10 cellular contexts compared by ENCODE assay signal in the genomic region with DNA sequence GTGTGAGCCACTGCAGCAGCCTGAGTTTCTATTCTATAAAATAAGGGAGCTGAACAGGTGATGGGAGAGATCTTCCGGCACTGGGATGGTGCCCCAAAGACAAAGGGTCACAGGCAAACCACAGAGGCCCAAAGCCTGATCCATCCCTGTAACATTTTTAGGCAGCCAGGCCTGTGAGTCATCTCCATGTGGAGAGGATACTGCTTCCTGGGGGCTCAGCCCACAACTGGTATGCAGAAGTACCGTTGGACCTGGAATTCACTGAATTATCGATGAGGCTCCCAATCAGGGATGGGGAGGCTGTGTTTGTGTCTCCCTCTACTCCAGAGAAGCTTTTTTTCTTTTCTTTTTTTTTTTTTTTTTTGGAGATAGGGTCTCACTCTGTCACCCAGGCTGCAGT. TPM values are rescaled to one million over a fixed set of nuclear protein-coding genes. Genes with fewer than 3 reads are reported as not detected.
DNase-seq lines count a peak whose midpoint lies in the region; ATAC-seq, FAIRE-seq and TF ChIP-seq lines count a peak whose summit lies in the region.
"Had no signal": no experiment of that assay in that cellular context is flagged by ENCODE, and none has a peak within 500 bp of the region (broad histone marks: within the 10 kb centered on the region; RNA-seq: fewer than 3 reads in every experiment).

No MANE protein-coding gene starts in this region.

- H3K4me1 ChIP-seq in A549, result peaks cover 80% of the 10 kb centered on the region

- FAIRE-seq in A549 (lab: Jason Lieb, UNC), result no peak

- DNase-seq in A549 (ENCODE audit: low read depth in 1 of 2, low spot score in 1 of 2), result peak; percentile 28 to 50
- peak; percentile 19 to 51 for DNase-seq in Kasumi-1 (lab: John Stamatoyannopoulos, UW)
- DNase-seq in astrocyte of the spinal cord (ENCODE audit: low read depth, low spot score), result peak; percentile 53
- DNase-seq in iris pigment epithelial cell (ENCODE audit: low read depth), result peak; percentile 73
- DNase-seq in T-helper 2 cell, result no peak
- DNase-seq in GM19238 (ENCODE audit: insufficient read length, low spot score), result no peak
- DNase-seq in occipital lobe (lab: John Stamatoyannopoulos, UW), result no peak
- DNase-seq: MM.1S had no signal

- ATAC-seq in A549 (no peak), GM21528 (IDR thresholded peaks at IDR 0.05; ENCODE audit: low FRiP score, unreplicated experiment) (no peak)

- H3K4me3 ChIP-seq in A549 (no peak overlapping the region), astrocyte of the spinal cord (ENCODE audit: low read depth, low read length) (no peak overlapping the region)
- H3K4me3 ChIP-seq: neural progenitor cell had no signal

- no peaks in the 10 kb centered on the region for H3K9me3 ChIP-seq in A549

- no peak for TF ChIP-seq POLR2A in A549 (IDR thresholded peaks at IDR 0.05; ENCODE audit: low read length)

- H3K4me2 ChIP-seq in A549, result peak overlapping the region; percentile 65
- H3K4me2 ChIP-seq: neural progenitor cell had no signal

- CTCF ChIA-PET in A549 (lab: Yijun Ruan, JAX), result interaction anchor here (1.5 to 2.5 kb wide), 3 partner anchors 14 to 30 kb away, joined by 5 to 8 read pairs (median 5); no protein-coding TSS in a partner anchor

- no peak for TF ChIP-seq RAD21 in A549 (conservative IDR thresholded peaks at IDR 0.05 in 1 of 2, IDR thresholded peaks at IDR 0.05 in 1 of 2)

- POLR2A ChIA-PET in A549 (lab: Yijun Ruan, JAX), result no interaction called here

- in situ Hi-C loops in astrocyte of the spinal cord (cut with HindIII; ENCODE audit: low sequenced_read_pairs), result no loop called here

- H3K27ac ChIP-seq in A549, result peak overlapping the region; percentile 96 to 99

- no peak for TF ChIP-seq EP300 in A549 (IDR thresholded peaks at IDR 0.05)

- 13% methylated on average over 3 of the region's 3 CpGs for WGBS in A549 (ENCODE audit: missing lambda C conversion rate)

- TF ChIP-seq CTCF in A549 (IDR thresholded peaks at IDR 0.05) (no peak), astrocyte of the spinal cord (IDR thresholded peaks at IDR 0.05; ENCODE audit: low read depth, low read length) (no peak)

TF ChIP-seq in A549, 52 proteins besides CTCF, POLR2A, EP300 and RAD21:
- no peak for TF ChIP-seq MYC (IDR thresholded peaks at IDR 0.05; ENCODE audit: borderline replicate concordance, low read length)
- TF ChIP-seq FOSL2 (IDR thresholded peaks at IDR 0.05), result no peak
- peak; percentile 67 for TF ChIP-seq FOSL2 (CRISPR knock-in tag; IDR thresholded peaks at IDR 0.05)
- no peak for TF ChIP-seq RARB (CRISPR knock-in tag; IDR thresholded peaks at IDR 0.05)
- no peak for TF ChIP-seq JUNB (IDR thresholded peaks at IDR 0.05)
- TF ChIP-seq EHF (CRISPR knock-in tag; IDR thresholded peaks at IDR 0.05), result no peak
- TF ChIP-seq, protein P1, sequence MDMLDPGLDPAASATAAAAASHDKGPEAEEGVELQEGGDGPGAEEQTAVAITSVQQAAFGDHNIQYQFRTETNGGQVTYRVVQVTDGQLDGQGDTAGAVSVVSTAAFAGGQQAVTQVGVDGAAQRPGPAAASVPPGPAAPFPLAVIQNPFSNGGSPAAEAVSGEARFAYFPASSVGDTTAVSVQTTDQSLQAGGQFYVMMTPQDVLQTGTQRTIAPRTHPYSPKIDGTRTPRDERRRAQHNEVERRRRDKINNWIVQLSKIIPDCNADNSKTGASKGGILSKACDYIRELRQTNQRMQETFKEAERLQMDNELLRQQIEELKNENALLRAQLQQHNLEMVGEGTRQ (IDR thresholded peaks at IDR 0.05), result no peak
- no peak for TF ChIP-seq RNF2 (IDR thresholded peaks at IDR 0.05; ENCODE audit: borderline replicate concordance, low read depth)
- TF ChIP-seq ZSCAN20 (CRISPR knock-in tag; IDR thresholded peaks at IDR 0.05), result no peak
- TF ChIP-seq SMC3 (IDR thresholded peaks at IDR 0.05), result no peak
- TF ChIP-seq RFX5 (IDR thresholded peaks at IDR 0.05), result no peak
- TF ChIP-seq MAX (IDR thresholded peaks at IDR 0.05), result peak; percentile 78

RNA-seq across cellular contexts. Expression of gene WASF2, which starts 48.8 kb away (rescaled TPM):
- polyA plus RNA-seq in A549 (2011; rRNA removed) (40.8 and 44.9 TPM in 2 replicates), A549 (2017; fragmentation: RNase III; extraction: RNeasy Plus Mini Kit Qiagen cat#74134 plus additional on column Dnase treatment) (22.7 to 23.4 TPM (median 23.4 TPM) in 3 replicates)
- polyA plus RNA-seq in A549 (2012; cell fraction: cytosol; rRNA removed), result 18.5 and 24.6 TPM in 2 replicates
- 21.8 and 24.8 TPM in 2 replicates for polyA plus RNA-seq in A549 (2012; cell fraction: nucleus; rRNA removed)
- polyA minus RNA-seq in A549 (2011; rRNA and poly(A)+ RNA removed), result 38.8 and 41.7 TPM in 2 replicates
- total RNA-seq in occipital lobe, result 6.1 TPM

Comparison
In these comparisons a context has a peak if more than half of its experiments do, and no peak if none do; other contexts are left out.
1. DNase-seq: peak in A549 (2 of 2), Kasumi-1 (2 of 2), astrocyte of the spinal cord (single experiment) and iris pigment epithelial cell (single experiment); none in T-helper 2 cell (0 of 5), GM19238 (single experiment) and occipital lobe (single experiment).